ENCODE assay signal across 19 cellular contexts in the genomic region with DNA sequence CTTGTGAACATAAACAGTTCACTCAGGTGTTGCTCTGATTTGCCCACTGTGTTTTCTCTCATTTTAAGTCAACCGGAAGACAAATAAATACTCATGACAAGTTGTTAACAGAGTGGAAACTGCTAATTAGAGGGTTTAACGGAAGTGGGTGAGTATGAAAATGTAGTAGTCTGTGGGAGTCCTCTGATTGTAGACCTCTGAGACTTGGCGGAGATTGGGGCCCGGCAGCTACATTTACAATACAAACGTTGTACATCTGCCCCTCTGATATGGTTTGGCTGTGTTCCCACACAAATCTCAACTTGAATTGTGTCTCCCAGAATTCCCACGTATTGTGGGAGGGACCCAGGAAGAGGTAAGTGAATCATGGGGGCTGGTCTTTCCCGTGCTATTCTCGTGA.
A peak's percentile ranks its signal among the peaks of the same experiment; 100 is the strongest.
DNase-seq lines count a peak whose midpoint lies in the region; ATAC-seq and TF ChIP-seq lines count a peak whose summit lies in the region.
"Had no signal": no experiment of that assay in that cellular context is flagged by ENCODE, and none has a peak within 500 bp of the region (broad histone marks: within the 10 kb centered on the region; RNA-seq: fewer than 3 reads in every experiment).

No MANE protein-coding gene starts in this region.

- H4K20me1 ChIP-seq in GM23338 (replicated peaks; ENCODE audit: insufficient read depth) = no peaks in the 10 kb centered on the region

- no peaks in the 10 kb centered on the region for H3K27me3 ChIP-seq in GM23338 (ENCODE audit: insufficient read depth)

- TF ChIP-seq CTCF in GM23338 (conservative IDR thresholded peaks at IDR 0.05; ENCODE audit: low read depth in 2 of 2) (no peak), nephron progenitor cell (IDR thresholded peaks at IDR 0.05) (no peak), coronary artery (IDR thresholded peaks at IDR 0.05) (no peak)

- H3K27ac Mint-ChIP-seq in GM23338 (no peak overlapping the region), nephron progenitor cell (peak overlapping the region; percentile 79)
- H3K27ac Mint-ChIP-seq: CD8-positive, alpha-beta T cell; T-cell; T-helper 2 cell treated with Interferon-gamma antibody and Interleukin-4, amounts not matched to agents 5 μg/mL and 100 μg/mL, for 36 hours had no signal

- H3K4me1 Mint-ChIP-seq in GM23338 (peaks cover 19% of the 10 kb centered on the region; the same call in 2 of the 3 replicates), nephron progenitor cell (peaks cover 36% of the 10 kb centered on the region)
- H3K4me1 Mint-ChIP-seq: T-cell had no signal

- H2AFZ ChIP-seq in GM23338 = peak overlapping the region; percentile 23; the same call in 1 of the 2 replicates

- H3K4me1 ChIP-seq in GM23338 (ENCODE audit: insufficient read depth) = peaks cover 31% of the 10 kb centered on the region

- H3K9me2 ChIP-seq in GM23338 (ENCODE audit: insufficient read depth) = peaks cover 4% of the 10 kb centered on the region; the same call in 1 of the 2 replicates

- ATAC-seq in GM23338 (no peak), HG02938 (IDR thresholded peaks at IDR 0.05; ENCODE audit: unreplicated experiment) (no peak)
- ATAC-seq: CD8-positive, alpha-beta T cell; T-cell had no signal

- DNase-seq in NCI-H2171 treated with DMSO at 0.1 percent for 48 hours (lab: John Stamatoyannopoulos, UW) (peak; percentile 31), NCI-H2171 (lab: John Stamatoyannopoulos, UW) (no peak), GM23338 (ENCODE audit: low spot score) (no peak), SHP77 treated with DMSO at 0.1 percent for 48 hours (lab: John Stamatoyannopoulos, UW) (peak; percentile 14), nephron progenitor cell (no peak), islet precursor cell (no peak), coronary artery (ENCODE audit: low spot score) (no peak)
- DNase-seq: C1 segment of cervical spinal cord; CD8-positive, alpha-beta T cell; DND-41; Kasumi-1; NCI-H1694 treated with DMSO at 0.1 percent for 48 hours; NCI-H510A; NCI-H748 treated with DMSO at 0.1 percent for 48 hours; SIG-M5; T-cell had no signal

- H3K9me3 Mint-ChIP-seq in GM23338 (no peaks in the 10 kb centered on the region; the same call in 2 of the 3 replicates), nephron progenitor cell (peaks cover 6% of the 10 kb centered on the region)
- H3K9me3 Mint-ChIP-seq: CD8-positive, alpha-beta T cell; T-cell; T-helper 2 cell treated with Interferon-gamma antibody and Interleukin-4, amounts not matched to agents 5 μg/mL and 100 μg/mL, for 36 hours had no signal

- H3K27me3 Mint-ChIP-seq in GM23338 (ENCODE audit: insufficient read depth, low read depth, poor library complexity) (no peaks in the 10 kb centered on the region), nephron progenitor cell (ENCODE audit: low read depth, poor library complexity) (peaks cover 3% of the 10 kb centered on the region)
- H3K27me3 Mint-ChIP-seq: T-cell had no signal

- H3K4me2 ChIP-seq in GM23338 = no peak overlapping the region

- H3F3A ChIP-seq in GM23338 (replicated peaks; ENCODE audit: low read depth) = no peaks in the 10 kb centered on the region

- H3K79me2 ChIP-seq in GM23338 (replicated peaks; ENCODE audit: insufficient read depth) = no peaks in the 10 kb centered on the region

- H3K4me3 Mint-ChIP-seq in GM23338 = no peak overlapping the region
- H3K4me3 Mint-ChIP-seq in nephron progenitor cell = no peak overlapping the region
- H3K4me3 Mint-ChIP-seq: CD8-positive, alpha-beta T cell; T-cell; T-helper 2 cell treated with Interferon-gamma antibody and Interleukin-4, amounts not matched to agents 5 μg/mL and 100 μg/mL, for 36 hours had no signal

- H3K36me3 ChIP-seq in GM23338 (ENCODE audit: insufficient read depth) = no peaks in the 10 kb centered on the region

- H3K4me3 ChIP-seq in GM23338 (no peak overlapping the region), coronary artery (no peak overlapping the region)

- H3K36me3 Mint-ChIP-seq in GM23338 (ENCODE audit: low read depth) (no peaks in the 10 kb centered on the region), nephron progenitor cell (ENCODE audit: low read depth) (no peaks in the 10 kb centered on the region)
- H3K36me3 Mint-ChIP-seq: CD8-positive, alpha-beta T cell; T-cell had no signal

- H3K27ac ChIP-seq in GM23338 (ENCODE audit: low read depth) (no peak overlapping the region), coronary artery (no peak overlapping the region)
- H3K27ac ChIP-seq: 22Rv1 had no signal

TF ChIP-seq in GM23338, 12 proteins besides CTCF, POLR2A, EP300 and RAD21 (continues in another document):
- TF ChIP-seq JUNB (IDR thresholded peaks at IDR 0.05; ENCODE audit: unreplicated experiment) = no peak
- TF ChIP-seq, protein P1, sequence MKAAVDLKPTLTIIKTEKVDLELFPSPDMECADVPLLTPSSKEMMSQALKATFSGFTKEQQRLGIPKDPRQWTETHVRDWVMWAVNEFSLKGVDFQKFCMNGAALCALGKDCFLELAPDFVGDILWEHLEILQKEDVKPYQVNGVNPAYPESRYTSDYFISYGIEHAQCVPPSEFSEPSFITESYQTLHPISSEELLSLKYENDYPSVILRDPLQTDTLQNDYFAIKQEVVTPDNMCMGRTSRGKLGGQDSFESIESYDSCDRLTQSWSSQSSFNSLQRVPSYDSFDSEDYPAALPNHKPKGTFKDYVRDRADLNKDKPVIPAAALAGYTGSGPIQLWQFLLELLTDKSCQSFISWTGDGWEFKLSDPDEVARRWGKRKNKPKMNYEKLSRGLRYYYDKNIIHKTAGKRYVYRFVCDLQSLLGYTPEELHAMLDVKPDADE (IDR thresholded peaks at IDR 0.05) = no peak
- TF ChIP-seq, protein P2, sequence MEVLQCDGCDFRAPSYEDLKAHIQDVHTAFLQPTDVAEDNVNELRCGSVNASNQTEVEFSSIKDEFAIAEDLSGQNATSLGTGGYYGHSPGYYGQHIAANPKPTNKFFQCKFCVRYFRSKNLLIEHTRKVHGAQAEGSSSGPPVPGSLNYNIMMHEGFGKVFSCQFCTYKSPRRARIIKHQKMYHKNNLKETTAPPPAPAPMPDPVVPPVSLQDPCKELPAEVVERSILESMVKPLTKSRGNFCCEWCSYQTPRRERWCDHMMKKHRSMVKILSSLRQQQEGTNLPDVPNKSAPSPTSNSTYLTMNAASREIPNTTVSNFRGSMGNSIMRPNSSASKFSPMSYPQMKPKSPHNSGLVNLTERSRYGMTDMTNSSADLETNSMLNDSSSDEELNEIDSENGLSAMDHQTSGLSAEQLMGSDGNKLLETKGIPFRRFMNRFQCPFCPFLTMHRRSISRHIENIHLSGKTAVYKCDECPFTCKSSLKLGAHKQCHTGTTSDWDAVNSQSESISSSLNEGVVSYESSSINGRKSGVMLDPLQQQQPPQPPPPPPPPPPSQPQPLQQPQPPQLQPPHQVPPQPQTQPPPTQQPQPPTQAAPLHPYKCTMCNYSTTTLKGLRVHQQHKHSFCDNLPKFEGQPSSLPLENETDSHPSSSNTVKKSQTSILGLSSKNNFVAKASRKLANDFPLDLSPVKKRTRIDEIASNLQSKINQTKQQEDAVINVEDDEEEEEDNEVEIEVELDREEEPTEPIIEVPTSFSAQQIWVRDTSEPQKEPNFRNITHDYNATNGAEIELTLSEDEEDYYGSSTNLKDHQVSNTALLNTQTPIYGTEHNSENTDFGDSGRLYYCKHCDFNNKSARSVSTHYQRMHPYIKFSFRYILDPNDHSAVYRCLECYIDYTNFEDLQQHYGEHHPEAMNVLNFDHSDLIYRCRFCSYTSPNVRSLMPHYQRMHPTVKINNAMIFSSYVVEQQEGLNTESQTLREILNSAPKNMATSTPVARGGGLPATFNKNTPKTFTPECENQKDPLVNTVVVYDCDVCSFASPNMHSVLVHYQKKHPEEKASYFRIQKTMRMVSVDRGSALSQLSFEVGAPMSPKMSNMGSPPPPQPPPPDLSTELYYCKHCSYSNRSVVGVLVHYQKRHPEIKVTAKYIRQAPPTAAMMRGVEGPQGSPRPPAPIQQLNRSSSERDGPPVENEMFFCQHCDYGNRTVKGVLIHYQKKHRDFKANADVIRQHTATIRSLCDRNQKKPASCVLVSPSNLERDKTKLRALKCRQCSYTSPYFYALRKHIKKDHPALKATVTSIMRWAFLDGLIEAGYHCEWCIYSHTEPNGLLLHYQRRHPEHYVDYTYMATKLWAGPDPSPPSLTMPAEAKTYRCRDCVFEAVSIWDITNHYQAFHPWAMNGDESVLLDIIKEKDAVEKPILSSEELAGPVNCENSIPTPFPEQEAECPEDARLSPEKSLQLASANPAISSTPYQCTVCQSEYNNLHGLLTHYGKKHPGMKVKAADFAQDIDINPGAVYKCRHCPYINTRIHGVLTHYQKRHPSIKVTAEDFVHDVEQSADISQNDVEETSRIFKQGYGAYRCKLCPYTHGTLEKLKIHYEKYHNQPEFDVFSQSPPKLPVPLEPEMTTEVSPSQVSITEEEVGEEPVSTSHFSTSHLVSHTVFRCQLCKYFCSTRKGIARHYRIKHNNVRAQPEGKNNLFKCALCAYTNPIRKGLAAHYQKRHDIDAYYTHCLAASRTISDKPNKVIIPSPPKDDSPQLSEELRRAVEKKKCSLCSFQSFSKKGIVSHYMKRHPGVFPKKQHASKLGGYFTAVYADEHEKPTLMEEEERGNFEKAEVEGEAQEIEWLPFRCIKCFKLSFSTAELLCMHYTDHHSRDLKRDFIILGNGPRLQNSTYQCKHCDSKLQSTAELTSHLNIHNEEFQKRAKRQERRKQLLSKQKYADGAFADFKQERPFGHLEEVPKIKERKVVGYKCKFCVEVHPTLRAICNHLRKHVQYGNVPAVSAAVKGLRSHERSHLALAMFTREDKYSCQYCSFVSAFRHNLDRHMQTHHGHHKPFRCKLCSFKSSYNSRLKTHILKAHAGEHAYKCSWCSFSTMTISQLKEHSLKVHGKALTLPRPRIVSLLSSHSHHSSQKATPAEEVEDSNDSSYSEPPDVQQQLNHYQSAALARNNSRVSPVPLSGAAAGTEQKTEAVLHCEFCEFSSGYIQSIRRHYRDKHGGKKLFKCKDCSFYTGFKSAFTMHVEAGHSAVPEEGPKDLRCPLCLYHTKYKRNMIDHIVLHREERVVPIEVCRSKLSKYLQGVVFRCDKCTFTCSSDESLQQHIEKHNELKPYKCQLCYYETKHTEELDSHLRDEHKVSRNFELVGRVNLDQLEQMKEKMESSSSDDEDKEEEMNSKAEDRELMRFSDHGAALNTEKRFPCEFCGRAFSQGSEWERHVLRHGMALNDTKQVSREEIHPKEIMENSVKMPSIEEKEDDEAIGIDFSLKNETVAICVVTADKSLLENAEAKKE (CRISPR knock-in tag; IDR thresholded peaks at IDR 0.05) = no peak

Comparison
In these comparisons a context has a peak if more than half of its experiments do, and no peak if none do; other contexts are left out.
1. DNase-seq: peak in NCI-H2171 treated with DMSO at 0.1 percent for 48 hours (single experiment) and SHP77 treated with DMSO at 0.1 percent for 48 hours (single experiment); none in NCI-H2171 (single experiment), GM23338 (single experiment), nephron progenitor cell (single experiment), islet precursor cell (single experiment) and coronary artery (single experiment).